Comparison of ENCODE assay signal across 8 cellular contexts in genomic region chr22:19806213-19807160, GRCh38. TPM values are rescaled to one million over a fixed set of nuclear protein-coding genes. Genes with fewer than 3 reads are reported as not detected.
DNase-seq lines count a peak whose midpoint lies in the region; ATAC-seq and TF ChIP-seq lines count a peak whose summit lies in the region.

No MANE protein-coding gene starts in this region.

- H3K36me3 ChIP-seq in A673 (ENCODE audit: insufficient read depth, low read length, poor library complexity, severe bottlenecking) (no peaks in the 10 kb centered on the region), H7 (replicated peaks; ENCODE audit: control insufficient read depth, insufficient read depth, low read length) (no peaks in the 10 kb centered on the region)
- H3K36me3 ChIP-seq in CD4-positive, alpha-beta memory T cell (ENCODE audit: insufficient read depth, low read length) = peaks cover 6% of the 10 kb centered on the region

- no peaks in the 10 kb centered on the region for H3K27me3 ChIP-seq in A673 (replicated peaks; ENCODE audit: insufficient read depth, low read depth, low read length, poor library complexity)
- no peaks in the 10 kb centered on the region for H3K27me3 ChIP-seq in H7 (ENCODE audit: control insufficient read depth, insufficient read depth, low read length)
- H3K27me3 ChIP-seq in CD4-positive, alpha-beta memory T cell (ENCODE audit: insufficient read depth, low read length) = no peaks in the 10 kb centered on the region

- no peak overlapping the region for H3K27ac ChIP-seq in A673 (ENCODE audit: low read depth, low read length, poor library complexity, severe bottlenecking)
- H3K27ac ChIP-seq in CD4-positive, alpha-beta memory T cell (ENCODE audit: low read depth, low read length) = no peak overlapping the region

- ATAC-seq in left lobe of liver (no peak), HG02970 (IDR thresholded peaks at IDR 0.05; ENCODE audit: low FRiP score, unreplicated experiment) (no peak)

- peak; percentile 54 for DNase-seq in A673 (ENCODE audit: low spot score)
- peak; percentile 62 for DNase-seq in H7
- peak; percentile 80 for DNase-seq in SW480 (ENCODE audit: low spot score)
- peak; percentile 33 for DNase-seq in left lobe of liver (ENCODE audit: low spot score)
- DNase-seq in CD4-positive, alpha-beta memory T cell = no peak
- DNase-seq in amygdala (lab: John Stamatoyannopoulos, UW) = no peak
- DNase-seq in ecto neural progenitor cell (ENCODE audit: low spot score) = no peak

- H3K4me1 Mint-ChIP-seq in CD4-positive, alpha-beta memory T cell = peaks cover 0 to 4% (median 0%) of the 10 kb centered on the region in 4 donors

- H3K4me3 Mint-ChIP-seq in CD4-positive, alpha-beta memory T cell = no peak overlapping the region

- intact Hi-C loops in A673 (cut with micrococcal nuclease; ENCODE audit: unreplicated experiment) = no loop called here
- intact Hi-C loops in CD4-positive, alpha-beta memory T cell (cut with micrococcal nuclease) = no loop called here

- POLR2A ChIA-PET in A673 (lab: Charles Lee; ENCODE audit: low non-redundant PET) = no interaction called here
- POLR2A ChIA-PET in CD4-positive, alpha-beta memory T cell (lab: Charles Lee; ENCODE audit: partially characterized antibody) = no interaction called here

- H3K4me3 ChIP-seq in A673 (ENCODE audit: low read depth, low read length, poor library complexity, severe bottlenecking) (no peak overlapping the region), H7 (ENCODE audit: insufficient read depth, low read depth, low read length) (no peak overlapping the region)
- H3K4me3 ChIP-seq in CD4-positive, alpha-beta memory T cell (ENCODE audit: low read length in 2 of 2) = no peak overlapping the region

- H3K27ac Mint-ChIP-seq in CD4-positive, alpha-beta memory T cell = no peak overlapping the region

- H3K27me3 Mint-ChIP-seq in CD4-positive, alpha-beta memory T cell = no peaks in the 10 kb centered on the region

- H3K9me3 ChIP-seq in A673 (ENCODE audit: low read depth, low read length, poor library complexity, severe bottlenecking) = no peaks in the 10 kb centered on the region
- no peaks in the 10 kb centered on the region for H3K9me3 ChIP-seq in CD4-positive, alpha-beta memory T cell (ENCODE audit: control insufficient read depth in 1 of 2, low read length in 2 of 2)

- H3K4me1 ChIP-seq in A673 (ENCODE audit: insufficient read depth, low read length, poor library complexity, severe bottlenecking) = peaks cover 22% of the 10 kb centered on the region
- H3K4me1 ChIP-seq in CD4-positive, alpha-beta memory T cell (ENCODE audit: insufficient read depth, low read length) = peaks cover 19% of the 10 kb centered on the region

- CTCF ChIA-PET in A673 (lab: Charles Lee) = no interaction called here
- CTCF ChIA-PET in CD4-positive, alpha-beta memory T cell (lab: Charles Lee; ENCODE audit: partially characterized antibody) = no interaction called here

- no TSS peak for BruUV-seq in A673 (replicated peaks; lab: Mats Ljungman, UMichigan)

- H3K9me3 Mint-ChIP-seq in CD4-positive, alpha-beta memory T cell = no peaks in the 10 kb centered on the region

- peaks cover 19 to 20% of the 10 kb centered on the region in 2 donors for H3K36me3 Mint-ChIP-seq in CD4-positive, alpha-beta memory T cell

- TF ChIP-seq CTCF in A673 (conservative IDR thresholded peaks at IDR 0.05; ENCODE audit: low read depth, low read length) = no peak

RNA-seq across cellular contexts. Expression of gene TBX1, which starts 45.9 kb away (rescaled TPM):
- 3.6 and 4.7 TPM in 2 replicates for total RNA-seq in A673 (2021)
- total RNA-seq in H7 (2014; rRNA removed; shearing (Covaris generic)) = 6.2 and 6.7 TPM in 2 replicates
- total RNA-seq in left lobe of liver = 0.40 TPM
- total RNA-seq in CD4-positive, alpha-beta memory T cell = not detected
- polyA plus RNA-seq in CD4-positive, alpha-beta memory T cell = not detected

RNA-seq across cellular contexts. Expression of gene GNB1L, which starts 48.2 kb away (rescaled TPM):
- total RNA-seq in A673 (2021) (17.8 and 17.9 TPM in 2 replicates), left lobe of liver (4.3 TPM)
- 31.4 and 38.2 TPM in 2 replicates for total RNA-seq in H7 (2014; rRNA removed; shearing (Covaris generic))
- 1 to 10 TPM; 7.9 to 8.7 TPM for total RNA-seq in CD4-positive, alpha-beta memory T cell
- 10 to 100 TPM; 12.7 to 14.6 TPM for polyA plus RNA-seq in CD4-positive, alpha-beta memory T cell

RNA-seq across cellular contexts. Expression of gene RTL10, which starts 48.2 kb away (rescaled TPM):
- total RNA-seq in A673 (2021) (22.7 and 25.6 TPM in 2 replicates), left lobe of liver (9.4 TPM)
- total RNA-seq in H7 (2014; rRNA removed; shearing (Covaris generic)) = 12.3 and 12.7 TPM in 2 replicates
- total RNA-seq in CD4-positive, alpha-beta memory T cell = 10 to 100 TPM; 26.9 to 27.6 TPM
- polyA plus RNA-seq in CD4-positive, alpha-beta memory T cell = 10 to 100 TPM in 1 of 2 donors, 1 to 10 TPM in 1; 4.3 to 13.0 TPM

Comparison
In these comparisons a context has a peak if more than half of its experiments do, and no peak if none do; other contexts are left out.
1. DNase-seq: peak in A673 (single experiment), H7 (single experiment), SW480 (single experiment) and left lobe of liver (single experiment); none in CD4-positive, alpha-beta memory T cell (0 of 5), amygdala (0 of 56) and ecto neural progenitor cell (single experiment).